9 cellular contexts compared by ENCODE assay signal in genomic region chr2:28447943-28448737, GRCh38. TPM values are rescaled to one million over a fixed set of nuclear protein-coding genes. Genes with fewer than 3 reads are reported as not detected.
DNase-seq lines count a peak whose midpoint lies in the region; ATAC-seq and FAIRE-seq lines count a peak whose summit lies in the region.
"Had no signal": no experiment of that assay in that cellular context is flagged by ENCODE, and none has a peak within 500 bp of the region (broad histone marks: within the 10 kb centered on the region; RNA-seq: fewer than 3 reads in every experiment).

No MANE protein-coding gene starts in this region.

- no peak overlapping the region for H3K4me3 Mint-ChIP-seq in effector memory CD8-positive, alpha-beta T cell

- DNase-seq in GF-D8 (lab: John Stamatoyannopoulos, UW), result peak; percentile 91
- peak; percentile 66 for DNase-seq in OCI-M1 (lab: John Stamatoyannopoulos, UW)
- no peak for DNase-seq in effector memory CD8-positive, alpha-beta T cell
- DNase-seq in non-pigmented ciliary epithelial cell (ENCODE audit: low read depth), result peak; percentile 63
- no peak for DNase-seq in frontal cortex (ENCODE audit: low spot score in 2 of 2)
- DNase-seq in NCI-H510A treated with DMSO at 0.1 percent for 48 hours (lab: John Stamatoyannopoulos, UW), result no peak

- no peaks in the 10 kb centered on the region for H3K9me3 Mint-ChIP-seq in effector memory CD8-positive, alpha-beta T cell

- H3K36me3 Mint-ChIP-seq in effector memory CD8-positive, alpha-beta T cell (ENCODE audit: insufficient read depth), result no peaks in the 10 kb centered on the region

- peaks cover 16 to 22% of the 10 kb centered on the region in 2 donors for H3K4me1 Mint-ChIP-seq in effector memory CD8-positive, alpha-beta T cell (ENCODE audit: low read depth in 2 of 2)

- FAIRE-seq in frontal cortex (lab: Jason Lieb, UNC), result no peak

- H3K27ac Mint-ChIP-seq in effector memory CD8-positive, alpha-beta T cell, result peak overlapping the region in 1 of 2 donors; percentile 30

- H3K27me3 Mint-ChIP-seq in effector memory CD8-positive, alpha-beta T cell, result no peaks in the 10 kb centered on the region

- peak; percentile 16 for ATAC-seq in effector memory CD8-positive, alpha-beta T cell (replicated peaks)
- ATAC-seq in HG02938 (IDR thresholded peaks at IDR 0.05; ENCODE audit: unreplicated experiment) (no peak), GM19351 (IDR thresholded peaks at IDR 0.05; ENCODE audit: unreplicated experiment) (no peak)
- ATAC-seq: left lobe of liver had no signal

RNA-seq across cellular contexts. Expression of gene PLB1, which starts 47.7 kb away (rescaled TPM):
- 1.2 TPM for total RNA-seq in frontal cortex

RNA-seq across cellular contexts. Expression of gene FOSL2, which starts 55.5 kb away (rescaled TPM):
- total RNA-seq in frontal cortex, result 20.0 TPM

Comparison
In these comparisons a context has a peak if more than half of its experiments do, and no peak if none do; other contexts are left out.
1. DNase-seq: peak in GF-D8 (single experiment), OCI-M1 (single experiment) and non-pigmented ciliary epithelial cell (single experiment); none in effector memory CD8-positive, alpha-beta T cell (0 of 3), frontal cortex (0 of 2) and NCI-H510A treated with DMSO at 0.1 percent for 48 hours (single experiment).